In genomic region chr6:121515615-121516265, GRCh38 we compare ENCODE assay signal across 21 cellular contexts.
DNase-seq lines count a peak whose midpoint lies in the region; ATAC-seq and TF ChIP-seq lines count a peak whose summit lies in the region.
"Had no signal": no experiment of that assay in that cellular context is flagged by ENCODE, and none has a peak within 500 bp of the region (broad histone marks: within the 10 kb centered on the region; RNA-seq: fewer than 3 reads in every experiment).

No MANE protein-coding gene starts in this region.

- H3K27me3 ChIP-seq in parathyroid adenoma (ENCODE audit: control insufficient read depth, insufficient read depth, low read length), result no peaks in the 10 kb centered on the region
- H3K27me3 ChIP-seq in left ventricle myocardium inferior (ENCODE audit: low read depth), result no peaks in the 10 kb centered on the region
- H3K27me3 ChIP-seq: gastroesophageal sphincter, sigmoid colon had no signal

- H3K79me2 ChIP-seq in parathyroid adenoma, result no peaks in the 10 kb centered on the region

- H3K36me3 ChIP-seq in parathyroid adenoma (ENCODE audit: control insufficient read depth, insufficient read depth, low read length) (no peaks in the 10 kb centered on the region), left ventricle myocardium inferior (no peaks in the 10 kb centered on the region)
- H3K36me3 ChIP-seq: gastroesophageal sphincter, lower lobe of right lung, sigmoid colon had no signal

- ATAC-seq in GM21367 (IDR thresholded peaks at IDR 0.05; ENCODE audit: unreplicated experiment), result no peak
- ATAC-seq: activated T-helper 17 cell treated with anti-CD3 and anti-CD28 coated beads, Interleukin-2, amount 50 U/mL, for 72 hours; gastroesophageal sphincter; lower lobe of right lung had no signal

- H3K9ac ChIP-seq in parathyroid adenoma, result no peak overlapping the region

- no peak overlapping the region for H3K4me3 ChIP-seq in epithelial cell of esophagus (ENCODE audit: low read length)
- H3K4me3 ChIP-seq in parathyroid adenoma (ENCODE audit: low read depth, low read length), result no peak overlapping the region
- no peak overlapping the region for H3K4me3 ChIP-seq in left ventricle myocardium inferior
- H3K4me3 ChIP-seq: gastroesophageal sphincter, lower lobe of right lung, sigmoid colon had no signal

- H3K4me1 ChIP-seq in parathyroid adenoma, result no peaks in the 10 kb centered on the region
- H3K4me1 ChIP-seq in left ventricle myocardium inferior, result no peaks in the 10 kb centered on the region

- H3K27ac ChIP-seq in parathyroid adenoma (no peak overlapping the region), left ventricle myocardium inferior (replicated peaks) (no peak overlapping the region)
- H3K27ac ChIP-seq: gastroesophageal sphincter, lower lobe of right lung, RWPE1, sigmoid colon had no signal

- H2AFZ ChIP-seq in parathyroid adenoma, result peak overlapping the region; percentile 17

- peak; percentile 57 for DNase-seq in Daoy (ENCODE audit: low read depth)
- peak; percentile 5 for DNase-seq in SK-MEL-5 (ENCODE audit: low read depth, low spot score)
- peak; percentile 13 for DNase-seq in epithelial cell of esophagus (ENCODE audit: low read depth)
- DNase-seq in head of caudate nucleus, result no peak
- no peak for DNase-seq in left ventricle myocardium inferior
- DNase-seq in NCI-H526 treated with DMSO at 0.1 percent for 48 hours (lab: John Stamatoyannopoulos, UW), result no peak
- DNase-seq: activated CD4-positive, alpha-beta T cell treated with anti-CD3 and anti-CD28 coated beads, Interleukin-2, amount 50 U/mL, for 4 hours; activated CD8-positive, alpha-beta memory T cell treated with anti-CD3 and anti-CD28 coated beads, Interleukin-2, amount 50 U/mL, for 4 hours; anterior cingulate cortex; CD4-positive, alpha-beta T cell; H7; lower lobe of right lung; NCI-H1092 treated with DMSO at 0.1 percent for 48 hours; NCI-H1930; NCI-H748 treated with DMSO at 0.1 percent for 48 hours; sigmoid colon had no signal

- H3K9me3 ChIP-seq in parathyroid adenoma (ENCODE audit: control insufficient read depth, low read length) (no peaks in the 10 kb centered on the region), left ventricle myocardium inferior (replicated peaks) (no peaks in the 10 kb centered on the region)
- H3K9me3 ChIP-seq: gastroesophageal sphincter, lower lobe of right lung, sigmoid colon had no signal

- intact Hi-C loops in head of caudate nucleus (cut with DNase I) (no loop called here), left ventricle myocardium inferior (cut with micrococcal nuclease) (no loop called here)

- in situ Hi-C loops in SK-MEL-5 (cut with HindIII; ENCODE audit: low pct_unique_long_range_greater_than_20kb, low sequenced_read_pairs), result no loop called here

- no peak for TF ChIP-seq CTCF in epithelial cell of esophagus (IDR thresholded peaks at IDR 0.05; ENCODE audit: insufficient read depth, low read depth, low read length, missing control alignments)
- no peak for TF ChIP-seq CTCF in parathyroid adenoma (IDR thresholded peaks at IDR 0.05)
- no peak for TF ChIP-seq CTCF in left ventricle myocardium inferior (IDR thresholded peaks at IDR 0.05; ENCODE audit: borderline replicate concordance)

- peak overlapping the region; percentile 18 for H3K4me2 ChIP-seq in parathyroid adenoma (ENCODE audit: low read length)

Comparison
In these comparisons a context has a peak if more than half of its experiments do, and no peak if none do; other contexts are left out.
1. DNase-seq: peak in Daoy (single experiment), SK-MEL-5 (single experiment) and epithelial cell of esophagus (single experiment); none in head of caudate nucleus (0 of 42), left ventricle myocardium inferior (single experiment) and NCI-H526 treated with DMSO at 0.1 percent for 48 hours (single experiment).